In genomic region chr13:20099319-20099718, GRCh38 we compare ENCODE assay signal across 21 cellular contexts.
A peak's percentile ranks its signal among the peaks of the same experiment; 100 is the strongest.
DNase-seq lines count a peak whose midpoint lies in the region; ATAC-seq, FAIRE-seq and TF ChIP-seq lines count a peak whose summit lies in the region.
"Had no signal": no experiment of that assay in that cellular context is flagged by ENCODE, and none has a peak within 500 bp of the region (broad histone marks: within the 10 kb centered on the region; RNA-seq: fewer than 3 reads in every experiment).

No MANE protein-coding gene starts in this region.

- no peak overlapping the region for H2BK120ac ChIP-seq in H9 (ENCODE audit: low read depth, low read length, poor library complexity, severe bottlenecking)
- no peak overlapping the region for H2BK120ac ChIP-seq in H1 (replicated peaks; ENCODE audit: low read depth, low read length)

- TF ChIP-seq POLR2A in H1 (IDR thresholded peaks at IDR 0.05; ENCODE audit: control extremely low read depth in 1 of 2, low read depth in 2 of 2, low read length in 2 of 2) = no peak

- H2BK5ac ChIP-seq in H9 (ENCODE audit: insufficient read length, low read length) (no peak overlapping the region), H1 (ENCODE audit: low read depth, low read length) (no peak overlapping the region)

- H4K5ac ChIP-seq in H9 (ENCODE audit: insufficient read length, low read depth, low read length) = no peak overlapping the region
- no peak overlapping the region for H4K5ac ChIP-seq in H1 (ENCODE audit: insufficient read length, low read depth, low read length)

- H3K9ac ChIP-seq in H9 (ENCODE audit: extremely low read depth, insufficient read length, low read length) (no peak overlapping the region), H1 (replicated peaks in 1 of 4; ENCODE audit: extremely low read depth in 1 of 4, low read depth in 3 of 4, low read length in 3 of 4) (no peak overlapping the region)

- no peaks in the 10 kb centered on the region for H3K36me3 ChIP-seq in H1 (ENCODE audit: control insufficient read depth in 2 of 4, insufficient read depth in 4 of 4, low read length in 3 of 4)
- H3K36me3 ChIP-seq: Peyer's patch had no signal

- no peak for TF ChIP-seq CTCF in H9 (conservative IDR thresholded peaks at IDR 0.05)
- peak in 1 of 3 experiments; percentile 8; a peak in 1 of 4 replicates for TF ChIP-seq CTCF in H1 (IDR thresholded peaks at IDR 0.05; ENCODE audit: control extremely low read depth in 1 of 3, insufficient read depth in 1 of 3, low read depth in 1 of 3, low read length in 3 of 3)

- no peak overlapping the region for H3K4ac ChIP-seq in H9 (ENCODE audit: low read depth, low read length)
- H3K4ac ChIP-seq in H1 (replicated peaks; ENCODE audit: insufficient read length, low read depth, low read length) = no peak overlapping the region

- H3K27ac ChIP-seq in H9 (ENCODE audit: insufficient read length, low read depth, low read length) = no peak overlapping the region
- no peak overlapping the region for H3K27ac ChIP-seq in H1 (ENCODE audit: low read depth, low read length)
- H3K27ac ChIP-seq: A549, Peyer's patch had no signal

- H3K9me3 ChIP-seq in H9 (ENCODE audit: control insufficient read depth, low read depth, low read length) = no peaks in the 10 kb centered on the region
- H3K9me3 ChIP-seq in H1 (ENCODE audit: insufficient read depth in 2 of 2, low read depth in 1 of 2, low read length in 1 of 2) = no peaks in the 10 kb centered on the region
- H3K9me3 ChIP-seq: A549, Peyer's patch had no signal

- no peak overlapping the region for H4K91ac ChIP-seq in H9 (ENCODE audit: insufficient read length, low read depth, low read length)
- H4K91ac ChIP-seq in H1 (replicated peaks; ENCODE audit: insufficient read length, low read length) = no peak overlapping the region

- no peak for ATAC-seq in T-cell (replicated peaks in 1 of 4)
- ATAC-seq in GM18868 (IDR thresholded peaks at IDR 0.05; ENCODE audit: unreplicated experiment) = no peak
- ATAC-seq: A549, SK-N-SH treated with all-trans-retinoic acid at 6 μM for 48 hours had no signal

- H3K14ac ChIP-seq in H9 (ENCODE audit: insufficient read depth, low read length) (no peak overlapping the region), H1 (ENCODE audit: insufficient read length) (no peak overlapping the region)

- H3K18ac ChIP-seq in H9 (ENCODE audit: insufficient read length, low read depth, low read length) = no peak overlapping the region
- no peak overlapping the region for H3K18ac ChIP-seq in H1 (ENCODE audit: extremely low read depth, low read length)

- H3K27ac Mint-ChIP-seq in H9 (no peak overlapping the region), T-cell (no peak overlapping the region)
- H3K27ac Mint-ChIP-seq: CD4-positive, CD25-positive, alpha-beta regulatory T cell; HFFc6 had no signal

- H2AFZ ChIP-seq in H9 (ENCODE audit: low read length) (peak overlapping the region; percentile 60), H1 (ENCODE audit: low read length) (peak overlapping the region; percentile 95)

- no peak overlapping the region for H2AK5ac ChIP-seq in H9 (ENCODE audit: insufficient read length, low read length)
- H2AK5ac ChIP-seq in H1 (ENCODE audit: low read depth, low read length) = no peak overlapping the region

- peak; percentile 97 for FAIRE-seq in H1 (lab: Jason Lieb, UNC)
- FAIRE-seq: A549, H54 had no signal

- peak overlapping the region in 2 of 4 experiments; percentile 20 to 29; a peak in 3 of 8 replicates for H3K4me3 ChIP-seq in H1 (ENCODE audit: extremely low read depth in 1 of 4, insufficient read depth in 2 of 4, low read depth in 3 of 4, low read length in 4 of 4)
- H3K4me3 ChIP-seq: A549, Peyer's patch had no signal

- H3K4me1 Mint-ChIP-seq in H9 (peaks cover 8 to 24% of the 10 kb centered on the region in 2 experiments), T-cell (peaks cover 0 to 7% (median 0%) of the 10 kb centered on the region in 3 donors)

- CTCF ChIA-PET in H1 (lab: Charles Lee; ENCODE audit: partially characterized antibody) = no interaction called here
- CTCF ChIA-PET in T-cell (lab: Charles Lee) = no interaction called here

- H4K20me1 ChIP-seq in H9 (ENCODE audit: control insufficient read depth, insufficient read depth, insufficient read length) = no peaks in the 10 kb centered on the region
- no peaks in the 10 kb centered on the region for H4K20me1 ChIP-seq in H1 (replicated peaks in 1 of 2; ENCODE audit: control insufficient read depth in 1 of 2, insufficient read depth in 2 of 2, low read length in 2 of 2)

- POLR2A ChIA-PET in H1 (lab: Charles Lee; ENCODE audit: partially characterized antibody) (interaction anchor here (0.9 to 1.6 kb wide), 3 partner anchors 11 to 67 kb away, joined by 3 to 4 read pairs (median 4); no protein-coding TSS in a partner anchor), T-cell (lab: Charles Lee) (no interaction called here)

- H2BK20ac ChIP-seq in H9 (ENCODE audit: low read depth, low read length, poor library complexity, severe bottlenecking) (no peak overlapping the region), H1 (ENCODE audit: low read length) (no peak overlapping the region)

- H3K4me2 ChIP-seq in H9 (ENCODE audit: insufficient read depth, insufficient read length, low read length) = no peak overlapping the region
- H3K4me2 ChIP-seq in H1 (ENCODE audit: insufficient read depth in 1 of 2, low read depth in 2 of 2, low read length in 2 of 2) = peak overlapping the region; percentile 27 to 57; a peak in 3 of 4 replicates
- H3K4me2 ChIP-seq: A549 had no signal

- H2BK12ac ChIP-seq in H9 (ENCODE audit: insufficient read length, low read depth, low read length) = no peak overlapping the region
- H2BK12ac ChIP-seq in H1 (ENCODE audit: low read depth, low read length) = no peak overlapping the region

- H2BK15ac ChIP-seq in H9 (ENCODE audit: low read depth, low read length) = no peak overlapping the region
- no peak overlapping the region for H2BK15ac ChIP-seq in H1 (ENCODE audit: low read length)

- TF ChIP-seq EP300 in H1 (IDR thresholded peaks at IDR 0.05; ENCODE audit: borderline replicate concordance in 1 of 2, low read depth in 2 of 2, low read length in 2 of 2) = no peak

- H3K56ac ChIP-seq in H9 (ENCODE audit: insufficient read length, low read depth, low read length) = no peak overlapping the region
- H3K56ac ChIP-seq in H1 (replicated peaks; ENCODE audit: insufficient read length, low read depth, low read length) = no peak overlapping the region

- DNase-seq in AML-193 (lab: John Stamatoyannopoulos, UW) (peak; percentile 61 to 69), H9 (peak; percentile 91), H1 (ENCODE audit: low read depth in 1 of 2, low spot score in 2 of 2) (peak in 1 of 2 experiments; percentile 77), iPS-NIHi7 (ENCODE audit: extremely low spot score) (peak; percentile 66), posterior cingulate gyrus (no peak), G401 (ENCODE audit: low spot score) (no peak), T-cell (no peak)
- DNase-seq: CD4-positive, CD25-positive, alpha-beta regulatory T cell; COR-L47; DMS79; HFFc6; Karpas-422; MV-4-11; NCI-H1105 treated with DMSO at 0.1 percent for 48 hours; NCI-H2029 treated with DMSO at 0.1 percent for 48 hours; NCI-H524 treated with DMSO at 0.1 percent for 48 hours had no signal

- H3K27me3 ChIP-seq in H9 (ENCODE audit: insufficient read depth, low read length) (no peaks in the 10 kb centered on the region), H1 (replicated peaks in 1 of 4; ENCODE audit: control insufficient read depth in 3 of 4, extremely low read depth in 1 of 4, insufficient read depth in 3 of 4, low read length in 3 of 4) (no peaks in the 10 kb centered on the region)
- H3K27me3 ChIP-seq: Peyer's patch had no signal

- H3K23ac ChIP-seq in H9 (ENCODE audit: insufficient read length, low read depth, low read length) (no peak overlapping the region), H1 (ENCODE audit: insufficient read length) (no peak overlapping the region)

- intact Hi-C loops in posterior cingulate gyrus (cut with DNase I) = no loop called here

- H3K36me3 Mint-ChIP-seq in H9 (ENCODE audit: insufficient read depth in 1 of 3, low read depth in 3 of 3) = no peaks in the 10 kb centered on the region
- no peaks in the 10 kb centered on the region for H3K36me3 Mint-ChIP-seq in T-cell
- H3K36me3 Mint-ChIP-seq: CD4-positive, CD25-positive, alpha-beta regulatory T cell had no signal

- no peak overlapping the region for H3K4me3 Mint-ChIP-seq in H9
- H3K4me3 Mint-ChIP-seq in T-cell = no peak overlapping the region
- H3K4me3 Mint-ChIP-seq: CD4-positive, CD25-positive, alpha-beta regulatory T cell; HFFc6 had no signal

- H3K23me2 ChIP-seq in H9 (ENCODE audit: insufficient read length, low read depth, low read length, poor library complexity, severe bottlenecking) (no peaks in the 10 kb centered on the region), H1 (ENCODE audit: low read depth, low read length) (no peaks in the 10 kb centered on the region)

- H3K4me1 ChIP-seq in H9 (ENCODE audit: insufficient read depth, low read length) = peaks cover 3% of the 10 kb centered on the region; the same call in 1 of the 2 replicates
- H3K4me1 ChIP-seq in H1 (replicated peaks in 1 of 4; ENCODE audit: control insufficient read depth in 3 of 4, insufficient read depth in 4 of 4, low read length in 3 of 4) = peaks cover 0 to 7% (median 2%) of the 10 kb centered on the region in 4 experiments; a peak in 4 of 7 replicates
- H3K4me1 ChIP-seq: A549, Peyer's patch had no signal

- H3K27me3 Mint-ChIP-seq in H9 (ENCODE audit: low read depth) (peaks cover 12% of the 10 kb centered on the region), T-cell (peaks cover 47 to 54% of the 10 kb centered on the region in 2 donors)

- H3K79me1 ChIP-seq in H9 (ENCODE audit: insufficient read depth, low read depth, low read length, poor library complexity, severe bottlenecking) (no peaks in the 10 kb centered on the region), H1 (ENCODE audit: low read depth, low read length) (no peaks in the 10 kb centered on the region)

- TF ChIP-seq RAD21 in H1 (IDR thresholded peaks at IDR 0.05 in 1 of 2, conservative IDR thresholded peaks at IDR 0.05 in 1 of 2; ENCODE audit: low read depth in 2 of 2, low read length in 2 of 2) = no peak; a peak in 2 of 4 replicates

- H3T11ph ChIP-seq in H9 (ENCODE audit: low read length) = no peak overlapping the region

- H3K79me2 ChIP-seq in H9 (ENCODE audit: insufficient read depth, low read length) = no peaks in the 10 kb centered on the region
- no peaks in the 10 kb centered on the region for H3K79me2 ChIP-seq in H1 (ENCODE audit: control insufficient read depth in 1 of 2, insufficient read depth in 2 of 2, low read length in 2 of 2)

- H4K8ac ChIP-seq in H9 (replicated peaks; ENCODE audit: insufficient read length, low read depth, low read length) (no peak overlapping the region), H1 (ENCODE audit: extremely low read depth, insufficient read depth, low read length) (no peak overlapping the region)

- no CpG with 5 or more reads among the region's 9 CpGs for WGBS in H9 (ENCODE audit: extremely low coverage, insufficient read length, low lambda C conversion rate)
- WGBS in H1 (ENCODE audit: extremely low coverage in 1 of 2, insufficient coverage in 1 of 2, insufficient read length in 1 of 2, insufficient replicate concordance in 2 of 2, low coverage in 1 of 2, low lambda C conversion rate in 2 of 2, missing lambda C conversion rate in 1 of 2), 2 experiments = 50% methylated on average over 9 of the region's 9 CpGs; no CpG with 5 or more reads in 1 of the 2 experiments

- in situ Hi-C loops in G401 (cut with HindIII; ENCODE audit: low sequenced_read_pairs) = no loop called here

- no peaks in the 10 kb centered on the region for H3K9me3 Mint-ChIP-seq in H9
- H3K9me3 Mint-ChIP-seq in T-cell = no peaks in the 10 kb centered on the region
- H3K9me3 Mint-ChIP-seq: CD4-positive, CD25-positive, alpha-beta regulatory T cell; HFFc6 had no signal

Comparison
In these comparisons a context has a peak if more than half of its experiments do, and no peak if none do; other contexts are left out.
1. DNase-seq: peak in AML-193 (2 of 2), H9 (single experiment) and iPS-NIHi7 (single experiment); none in posterior cingulate gyrus (0 of 10), G401 (single experiment) and T-cell (0 of 34).